8 cellular contexts compared by ENCODE assay signal in the genomic region with DNA sequence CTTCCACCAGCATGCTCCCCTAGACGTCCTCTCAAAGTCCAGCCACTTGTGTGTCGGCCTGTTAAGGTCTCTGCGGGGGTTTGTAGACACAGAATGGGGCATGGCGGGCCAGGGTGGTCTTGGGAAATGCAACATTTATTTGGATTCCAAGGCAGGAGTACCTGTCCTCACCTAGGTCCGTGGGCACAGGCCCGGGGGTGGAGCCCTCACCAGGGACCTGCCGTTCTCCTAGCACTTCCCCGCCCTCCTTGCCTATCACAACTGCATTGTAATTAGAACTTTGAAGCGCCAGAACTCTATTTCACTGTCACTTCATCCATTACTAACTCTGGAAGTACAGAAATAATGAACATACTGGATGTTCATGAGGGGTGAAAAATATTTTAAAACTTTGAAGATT.
"Had no signal": no experiment of that assay in that cellular context is flagged by ENCODE, and none has a peak within 500 bp of the region (broad histone marks: within the 10 kb centered on the region; RNA-seq: fewer than 3 reads in every experiment).

No MANE protein-coding gene starts in this region.

- H3K9me3 Mint-ChIP-seq: IgD-negative memory B cell had no signal

- H3K27ac ChIP-seq: HL-60 had no signal

- H3K4me1 Mint-ChIP-seq: IgD-negative memory B cell had no signal

- ATAC-seq: HepG2, K562 had no signal

- H3K27me3 Mint-ChIP-seq: IgD-negative memory B cell had no signal

- H3K36me3 Mint-ChIP-seq: IgD-negative memory B cell had no signal

- DNase-seq: IMR-90, KBM-7, KG1 had no signal

- H3K4me3 ChIP-seq: K562 had no signal

- H3K27ac Mint-ChIP-seq: IgD-negative memory B cell had no signal

- FAIRE-seq: HepG2, HTR-8/SVneo, K562 had no signal

- H3K4me3 Mint-ChIP-seq: IgD-negative memory B cell had no signal
